Comparison of ENCODE assay signal across 7 cellular contexts in the genomic region with DNA sequence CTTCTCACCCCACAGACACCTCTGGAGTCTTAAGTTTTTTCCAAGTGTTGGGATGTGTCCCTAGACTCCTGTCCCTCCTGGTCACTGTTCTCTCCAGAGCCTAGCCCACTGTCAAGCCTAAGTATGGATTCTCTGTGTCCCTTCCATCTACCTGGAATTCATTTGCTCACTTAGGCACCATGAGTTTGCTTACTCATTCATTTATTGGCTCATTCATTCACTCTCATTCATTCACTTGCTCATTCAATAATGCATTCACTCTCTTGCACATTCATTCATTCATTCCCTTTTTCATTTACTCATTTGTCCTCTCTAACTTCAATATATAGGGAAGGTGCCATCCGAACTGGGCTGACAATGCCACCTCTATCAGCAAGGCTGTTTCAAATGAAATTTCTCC. TPM values are rescaled to one million over a fixed set of nuclear protein-coding genes. Genes with fewer than 3 reads are reported as not detected.
DNase-seq lines count a peak whose midpoint lies in the region; ATAC-seq and TF ChIP-seq lines count a peak whose summit lies in the region.
"Had no signal": no experiment of that assay in that cellular context is flagged by ENCODE, and none has a peak within 500 bp of the region (broad histone marks: within the 10 kb centered on the region; RNA-seq: fewer than 3 reads in every experiment).

No MANE protein-coding gene starts in this region.

- TF ChIP-seq RAD21 in HCT116 (IDR thresholded peaks at IDR 0.05; ENCODE audit: low read depth), result no peak

- H3K4me1 ChIP-seq in HCT116 (ENCODE audit: control insufficient read depth in 1 of 2, insufficient read depth in 2 of 2, low read length in 2 of 2) (peaks cover 62 to 88% of the 10 kb centered on the region in 2 experiments), rectal smooth muscle tissue (ENCODE audit: control insufficient read depth, insufficient read depth, low read length) (peaks cover 18% of the 10 kb centered on the region)

- RAD21 ChIA-PET in HCT116 (lab: Charles Lee; ENCODE audit: low non-redundant PET in 1 of 2, low total read pairs in 2 of 2, uncharacterized antibody in 2 of 2, unreplicated experiment in 2 of 2), result interaction anchor here in 1 of 2 experiments (0.7 kb wide), 1 partner anchor 95 kb away, joined by 3 read pairs; no protein-coding TSS in a partner anchor

- BruUV-seq in HCT116 (replicated peaks; lab: Mats Ljungman, UMichigan), result TSS peak; percentile 68

- H3K27ac ChIP-seq in HCT116 (ENCODE audit: low read depth, low read length), result peak overlapping the region; percentile 72
- peak overlapping the region; percentile 100 for H3K27ac ChIP-seq in epithelial cell of prostate
- no peak overlapping the region for H3K27ac ChIP-seq in rectal smooth muscle tissue (ENCODE audit: low read depth, low read length)

- peaks cover 78% of the 10 kb centered on the region for H3K79me2 ChIP-seq in HCT116 (ENCODE audit: insufficient read depth, low read length)

- no peaks in the 10 kb centered on the region for H3K9me3 ChIP-seq in HCT116 (ENCODE audit: control insufficient read depth in 1 of 2, insufficient read depth in 1 of 2, low read depth in 1 of 2, low read length in 2 of 2)

- POLR2A ChIA-PET in HCT116 (lab: Charles Lee), result interaction anchor here (2.0 to 9.1 kb wide), 5 partner anchors 15 to 77 kb away, joined by 14 to 172 read pairs (median 31); a partner anchor contains a TSS

- DNase-seq in HCT116 (ENCODE audit: low read depth, low spot score), result no peak
- DNase-seq in epithelial cell of prostate (ENCODE audit: low read depth, low spot score), result no peak
- no peak for DNase-seq in NCI-H1092 (lab: John Stamatoyannopoulos, UW)
- DNase-seq: stimulated activated CD4-positive, alpha-beta T cell treated with anti-CD3 and anti-CD28 coated beads, Interleukin-15, amount 100 ng/mL, for 24 hours had no signal

- CTCF ChIA-PET in HCT116 (lab: Charles Lee), result interaction anchor here (1.3 kb wide), 1 partner anchor 100 kb away, joined by 8 read pairs; no protein-coding TSS in a partner anchor

- H3K36me3 ChIP-seq in HCT116 (ENCODE audit: control insufficient read depth in 1 of 2, insufficient read depth in 2 of 2, low read length in 2 of 2), result peaks cover 3 to 14% of the 10 kb centered on the region in 2 experiments; a peak in 3 of 4 replicates
- peaks cover 4% of the 10 kb centered on the region for H3K36me3 ChIP-seq in rectal smooth muscle tissue (ENCODE audit: control insufficient read depth, insufficient read depth, low read length)

- H3K4me3 ChIP-seq in HCT116 (replicated peaks in 1 of 2; ENCODE audit: low read depth in 1 of 2, low read length in 2 of 2) (peak overlapping the region; percentile 88 to 92), rectal smooth muscle tissue (ENCODE audit: low read length) (peak overlapping the region; percentile 87)

- no peak for ATAC-seq in HCT116
- ATAC-seq in GM18511 (IDR thresholded peaks at IDR 0.05; ENCODE audit: unreplicated experiment), result no peak
- no peak for ATAC-seq in GM19467 (IDR thresholded peaks at IDR 0.05; ENCODE audit: unreplicated experiment)

- TF ChIP-seq POLR2A in HCT116 (IDR thresholded peaks at IDR 0.05; ENCODE audit: borderline replicate concordance, extremely low read depth, insufficient read depth, insufficient read length), result no peak

- peak overlapping the region; percentile 88 for H3K4me2 ChIP-seq in HCT116 (ENCODE audit: low read length)

- H3K9me2 ChIP-seq in HCT116 (ENCODE audit: insufficient read depth), result no peaks in the 10 kb centered on the region

- H3K9ac ChIP-seq in HCT116 (ENCODE audit: low read length) (peak overlapping the region; percentile 93), rectal smooth muscle tissue (ENCODE audit: low read length) (peak overlapping the region; percentile 10)

- no peak overlapping the region for H2AFZ ChIP-seq in HCT116 (ENCODE audit: low read depth, low read length, poor library complexity, severe bottlenecking)

- H4K20me1 ChIP-seq in HCT116 (ENCODE audit: insufficient read depth), result no peaks in the 10 kb centered on the region

- H3K27me3 ChIP-seq in HCT116 (ENCODE audit: insufficient read depth, low read length) (no peaks in the 10 kb centered on the region), rectal smooth muscle tissue (ENCODE audit: control insufficient read depth, insufficient read depth, low read length) (no peaks in the 10 kb centered on the region)

- intact Hi-C loops in HCT116 (cut with micrococcal nuclease), result loop anchor here (5.0 kb wide), 1 partner anchor 79 kb away; no protein-coding TSS in a partner anchor

- no peak for TF ChIP-seq CTCF in HCT116 (IDR thresholded peaks at IDR 0.05 in 2 of 3, conservative IDR thresholded peaks at IDR 0.05 in 1 of 3; ENCODE audit: borderline replicate concordance in 1 of 3, insufficient read depth in 1 of 3, low read depth in 2 of 3, low read length in 2 of 3)

TF ChIP-seq in HCT116, 20 proteins besides CTCF, POLR2A, EP300 and RAD21:
- TF ChIP-seq EGR1 (IDR thresholded peaks at IDR 0.05; ENCODE audit: low read depth) (no peak), POLR2AphosphoS5 (IDR thresholded peaks at IDR 0.05; ENCODE audit: low read depth, low read length) (0 out of 2 replicates have a peak, but pooled peaks have one; percentile 13)

RNA-seq across cellular contexts. Expression of a gene that starts 1.6 kb away (rescaled TPM):
- 196 TPM for total RNA-seq in HCT116 (2021; ENCODE audit: unreplicated experiment)
- polyA plus RNA-seq in HCT116 (2012), result 357 and 371 TPM in 2 replicates

RNA-seq across cellular contexts. Expression of a gene that starts 4.8 kb away (rescaled TPM):
- 252 TPM for total RNA-seq in HCT116 (2021; ENCODE audit: unreplicated experiment)
- 369 and 385 TPM in 2 replicates for polyA plus RNA-seq in HCT116 (2012)

RNA-seq across cellular contexts. Expression of a gene that starts 15.9 kb away (rescaled TPM):
- 143 TPM for total RNA-seq in HCT116 (2021; ENCODE audit: unreplicated experiment)
- polyA plus RNA-seq in HCT116 (2012), result 203 and 216 TPM in 2 replicates

RNA-seq across cellular contexts. Expression of a gene that starts 16.9 kb away (rescaled TPM):
- 0.30 TPM for total RNA-seq in HCT116 (2021; ENCODE audit: unreplicated experiment)
- polyA plus RNA-seq in HCT116 (2012), result 1.8 and 2.1 TPM in 2 replicates

RNA-seq across cellular contexts. Expression of a gene that starts 22.5 kb away (rescaled TPM):
- 110 TPM for total RNA-seq in HCT116 (2021; ENCODE audit: unreplicated experiment)
- 86.3 and 88.6 TPM in 2 replicates for polyA plus RNA-seq in HCT116 (2012)
